Comparison of ENCODE assay signal across 1 cellular context in genomic region chr13:19863323-19864017, GRCh38.
TF ChIP-seq lines count a peak whose summit lies in the region.

Gene ZMYM5, minus strand, starts transcription at chr13:19863649. Its CDS starts 11,469 bp downstream, at chr13:19852180.

TF ChIP-seq in HepG2, 621 proteins besides CTCF, POLR2A, EP300 and RAD21 (continued from another document and continues in another):
- TF ChIP-seq ZNF142 (CRISPR knock-in tag; IDR thresholded peaks at IDR 0.05), result no peak
- no peak for TF ChIP-seq MLXIP (CRISPR knock-in tag; IDR thresholded peaks at IDR 0.05; ENCODE audit: borderline replicate concordance)
- no peak for TF ChIP-seq ZBTB20 (CRISPR knock-in tag; IDR thresholded peaks at IDR 0.05; ENCODE audit: borderline replicate concordance, low read depth)
- TF ChIP-seq ZNF292 (CRISPR knock-in tag; IDR thresholded peaks at IDR 0.05; ENCODE audit: borderline replicate concordance, low read depth), result peak; percentile 86
- TF ChIP-seq ZEB1 (IDR thresholded peaks at IDR 0.05; ENCODE audit: insufficient replicate concordance, low read depth), result no peak
- TF ChIP-seq HIC2 (CRISPR knock-in tag; IDR thresholded peaks at IDR 0.05; ENCODE audit: low read depth), result no peak
- no peak for TF ChIP-seq ZNF232 (CRISPR knock-in tag; IDR thresholded peaks at IDR 0.05; ENCODE audit: borderline replicate concordance)
- no peak for TF ChIP-seq STAG1 (CRISPR knock-in tag; IDR thresholded peaks at IDR 0.05)
- TF ChIP-seq ZNF547 (CRISPR knock-in tag; IDR thresholded peaks at IDR 0.05), result no peak
- TF ChIP-seq ZNF773 (CRISPR knock-in tag; IDR thresholded peaks at IDR 0.05; ENCODE audit: borderline replicate concordance), result 0 out of 2 replicates have a peak, but pooled peaks have one; percentile 20
- no peak for TF ChIP-seq AGO2 (optimal IDR thresholded peaks at IDR 0.05; ENCODE audit: low read depth, low read length)
- no peak for TF ChIP-seq REL (CRISPR knock-in tag; conservative IDR thresholded peaks at IDR 0.05)
- no peak for TF ChIP-seq NAIF1 (CRISPR knock-in tag; IDR thresholded peaks at IDR 0.05; ENCODE audit: borderline replicate concordance)
- TF ChIP-seq ZNF513 (CRISPR knock-in tag; conservative IDR thresholded peaks at IDR 0.05), result no peak
- TF ChIP-seq ZBTB37 (CRISPR knock-in tag; IDR thresholded peaks at IDR 0.05), result no peak
- TF ChIP-seq KDM5B (CRISPR knock-in tag; IDR thresholded peaks at IDR 0.05; ENCODE audit: borderline replicate concordance), result no peak
- TF ChIP-seq JUNB (CRISPR knock-in tag; IDR thresholded peaks at IDR 0.05; ENCODE audit: borderline replicate concordance), result no peak
- TF ChIP-seq ZFP41 (CRISPR knock-in tag; IDR thresholded peaks at IDR 0.05; ENCODE audit: borderline replicate concordance), result no peak
- TF ChIP-seq SIX4 (CRISPR knock-in tag; IDR thresholded peaks at IDR 0.05), result no peak
- no peak for TF ChIP-seq KAT2B (IDR thresholded peaks at IDR 0.05; ENCODE audit: borderline replicate concordance, low read depth, low read length)
- TF ChIP-seq ZNF143 (CRISPR knock-in tag; IDR thresholded peaks at IDR 0.05), result peak; percentile 15
- TF ChIP-seq HNF4A (CRISPR knock-in tag; IDR thresholded peaks at IDR 0.05), result no peak
- no peak for TF ChIP-seq ELF4 (CRISPR knock-in tag; IDR thresholded peaks at IDR 0.05; ENCODE audit: borderline replicate concordance)
- TF ChIP-seq ESRRA (CRISPR knock-in tag; IDR thresholded peaks at IDR 0.05; ENCODE audit: low read depth), result no peak
- TF ChIP-seq HIVEP1 (CRISPR knock-in tag; IDR thresholded peaks at IDR 0.05), result no peak
- no peak for TF ChIP-seq ZNF609 (CRISPR knock-in tag; IDR thresholded peaks at IDR 0.05; ENCODE audit: borderline replicate concordance)
- peak; percentile 75; the same call in 1 of the 2 replicates for TF ChIP-seq ZNF138 (CRISPR knock-in tag; IDR thresholded peaks at IDR 0.05; ENCODE audit: low read depth)
- no peak for TF ChIP-seq ZKSCAN8 (CRISPR knock-in tag; IDR thresholded peaks at IDR 0.05; ENCODE audit: borderline replicate concordance)
- peak; percentile 54 for TF ChIP-seq PATZ1 (CRISPR knock-in tag; IDR thresholded peaks at IDR 0.05)
- no peak for TF ChIP-seq ZNF552 (CRISPR knock-in tag; IDR thresholded peaks at IDR 0.05; ENCODE audit: borderline replicate concordance)
- no peak for TF ChIP-seq DNMT3B (CRISPR knock-in tag; conservative IDR thresholded peaks at IDR 0.05)
- TF ChIP-seq ZNF598 (CRISPR knock-in tag; IDR thresholded peaks at IDR 0.05; ENCODE audit: borderline replicate concordance), result no peak
- TF ChIP-seq HNRNPUL1 (IDR thresholded peaks at IDR 0.05; ENCODE audit: low read depth, low read length), result no peak; the same call in 1 of the 2 replicates
- TF ChIP-seq TCF7 (IDR thresholded peaks at IDR 0.05; ENCODE audit: low read depth), result no peak
- 0 out of 2 replicates have a peak, but pooled peaks have one; percentile 40 for TF ChIP-seq ZFP90 (CRISPR knock-in tag; IDR thresholded peaks at IDR 0.05; ENCODE audit: borderline replicate concordance)
- peak; percentile 50; the same call in 1 of the 2 replicates for TF ChIP-seq CBX5 (CRISPR knock-in tag; IDR thresholded peaks at IDR 0.05; ENCODE audit: borderline replicate concordance)
- TF ChIP-seq HHEX (CRISPR knock-in tag; IDR thresholded peaks at IDR 0.05), result no peak
- no peak for TF ChIP-seq SRF (IDR thresholded peaks at IDR 0.05; ENCODE audit: low read depth, low read length)
- TF ChIP-seq PCBP2 (optimal IDR thresholded peaks at IDR 0.05; ENCODE audit: low read depth, low read length, poor library complexity, severe bottlenecking), result no peak
- TF ChIP-seq NFE2L2 (IDR thresholded peaks at IDR 0.05; ENCODE audit: low read length), result no peak
- no peak for TF ChIP-seq MBNL3 (CRISPR knock-in tag; conservative IDR thresholded peaks at IDR 0.05)
